In genomic region chr6:114611696-114612095, GRCh38 we compare ENCODE assay signal across 21 cellular contexts.
A peak's percentile ranks its signal among the peaks of the same experiment; 100 is the strongest.
DNase-seq lines count a peak whose midpoint lies in the region; ATAC-seq and TF ChIP-seq lines count a peak whose summit lies in the region.
"Had no signal": no experiment of that assay in that cellular context is flagged by ENCODE, and none has a peak within 500 bp of the region (broad histone marks: within the 10 kb centered on the region; RNA-seq: fewer than 3 reads in every experiment).

No MANE protein-coding gene starts in this region.

- in situ Hi-C loops in GM13976 (cut with MboI; ENCODE audit: low sequenced_read_pairs, unreplicated experiment), result no loop called here

- ATAC-seq in GM18511 (IDR thresholded peaks at IDR 0.05; ENCODE audit: unreplicated experiment) (peak; percentile 78), HG02588 (IDR thresholded peaks at IDR 0.05; ENCODE audit: unreplicated experiment) (peak; percentile 54), foreskin keratinocyte (no peak), GM19324 (IDR thresholded peaks at IDR 0.05; ENCODE audit: low FRiP score, unreplicated experiment) (no peak)
- no peak for ATAC-seq in natural killer cell treated with Interleukin-12 subunit alpha and Interleukin-12 subunit beta and Interleukin-15 and Interleukin-18, amount 100 ng/mL, for 72 hours
- ATAC-seq: Right ventricle myocardium inferior had no signal

- H3K9me3 Mint-ChIP-seq in natural killer cell treated with Interleukin-12 subunit alpha and Interleukin-12 subunit beta and Interleukin-15 and Interleukin-18, amount 100 ng/mL, for 72 hours, result peaks cover 16% of the 10 kb centered on the region

- TF ChIP-seq CTCF in foreskin keratinocyte (conservative IDR thresholded peaks at IDR 0.05) (no peak), GM13976 (IDR thresholded peaks at IDR 0.05; ENCODE audit: borderline replicate concordance, control extremely low read depth, extremely low read depth, insufficient read depth, missing control alignments) (no peak)

- no peaks in the 10 kb centered on the region for H3K27me3 Mint-ChIP-seq in natural killer cell treated with Interleukin-12 subunit alpha and Interleukin-12 subunit beta and Interleukin-15 and Interleukin-18, amount 100 ng/mL, for 72 hours
- H3K27me3 Mint-ChIP-seq: CD8-positive, alpha-beta memory T cell had no signal

- DNase-seq in HT1080 (ENCODE audit: low read depth), result peak; percentile 8
- DNase-seq in foreskin keratinocyte, result peak; percentile 20 to 65
- no peak for DNase-seq in natural killer cell treated with Interleukin-12 subunit alpha and Interleukin-12 subunit beta and Interleukin-15 and Interleukin-18, amount 100 ng/mL, for 72 hours (ENCODE audit: low spot score)
- no peak for DNase-seq in OCI-M2 (lab: John Stamatoyannopoulos, UW; ENCODE audit: unreplicated experiment)
- DNase-seq in GM13976 (ENCODE audit: low spot score), result no peak
- DNase-seq: CD8-positive, alpha-beta memory T cell; H7; HFFc6; KG1; NCI-H1105 treated with DMSO at 0.1 percent for 48 hours; NCI-H1694 treated with DMSO at 0.1 percent for 48 hours; NCI-H2227 treated with DMSO at 0.1 percent for 48 hours; NCI-H524 treated with DMSO at 0.1 percent for 48 hours; Peyer's patch; SW 1271; T-helper 2 cell had no signal

- H3K4me1 ChIP-seq in foreskin keratinocyte, result no peaks in the 10 kb centered on the region
- H3K4me1 ChIP-seq: BLaER1, Peyer's patch had no signal

- H3K27ac Mint-ChIP-seq in natural killer cell treated with Interleukin-12 subunit alpha and Interleukin-12 subunit beta and Interleukin-15 and Interleukin-18, amount 100 ng/mL, for 72 hours, result no peak overlapping the region
- H3K27ac Mint-ChIP-seq: CD8-positive, alpha-beta memory T cell; HFFc6 had no signal

- no peak overlapping the region for H3K27ac ChIP-seq in foreskin keratinocyte
- H3K27ac ChIP-seq: BLaER1, Peyer's patch had no signal

- no peaks in the 10 kb centered on the region for H3K27me3 ChIP-seq in foreskin keratinocyte
- H3K27me3 ChIP-seq: BLaER1, Peyer's patch had no signal

- H3K4me1 Mint-ChIP-seq in natural killer cell treated with Interleukin-12 subunit alpha and Interleukin-12 subunit beta and Interleukin-15 and Interleukin-18, amount 100 ng/mL, for 72 hours (ENCODE audit: low read depth in 2 of 2), result no peaks in the 10 kb centered on the region
- H3K4me1 Mint-ChIP-seq: CD8-positive, alpha-beta memory T cell had no signal

- no peak overlapping the region for H3K4me3 Mint-ChIP-seq in natural killer cell treated with Interleukin-12 subunit alpha and Interleukin-12 subunit beta and Interleukin-15 and Interleukin-18, amount 100 ng/mL, for 72 hours
- H3K4me3 Mint-ChIP-seq: CD8-positive, alpha-beta memory T cell; HFFc6 had no signal

- no peaks in the 10 kb centered on the region for H3K36me3 Mint-ChIP-seq in natural killer cell treated with Interleukin-12 subunit alpha and Interleukin-12 subunit beta and Interleukin-15 and Interleukin-18, amount 100 ng/mL, for 72 hours
- H3K36me3 Mint-ChIP-seq: CD8-positive, alpha-beta memory T cell had no signal

Comparison
In these comparisons a context has a peak if more than half of its experiments do, and no peak if none do; other contexts are left out.
1. ATAC-seq: peak in GM18511 (single experiment) and HG02588 (single experiment); none in foreskin keratinocyte (single experiment), natural killer cell treated with Interleukin-12 subunit alpha and Interleukin-12 subunit beta and Interleukin-15 and Interleukin-18, amount 100 ng/mL, for 72 hours (0 of 2) and GM19324 (single experiment).
2. DNase-seq: peak in HT1080 (single experiment) and foreskin keratinocyte (2 of 2); none in natural killer cell treated with Interleukin-12 subunit alpha and Interleukin-12 subunit beta and Interleukin-15 and Interleukin-18, amount 100 ng/mL, for 72 hours (single experiment), OCI-M2 (single experiment) and GM13976 (single experiment).